Comparison of ENCODE assay signal across 29 cellular contexts in the genomic region with DNA sequence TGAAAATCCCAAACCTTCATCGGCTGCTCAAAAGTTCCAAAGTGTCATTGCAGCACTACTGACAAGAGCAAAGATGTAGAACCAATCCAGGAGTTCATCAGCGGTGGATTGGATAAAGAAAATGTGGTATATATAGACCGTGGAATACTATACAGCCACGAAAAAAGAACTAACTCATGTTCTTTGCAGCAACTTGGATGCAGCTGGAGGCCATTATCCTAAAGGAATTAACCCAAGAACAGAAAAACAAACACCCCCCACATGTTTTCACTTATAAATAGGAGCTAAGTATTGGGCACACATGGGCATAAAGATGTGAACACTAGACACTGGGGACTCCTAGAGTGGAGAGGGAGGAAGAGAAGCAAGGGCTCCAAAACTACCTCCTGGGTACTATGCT. TPM values are rescaled to one million over a fixed set of nuclear protein-coding genes. Genes with fewer than 3 reads are reported as not detected.
"Had no signal": no experiment of that assay in that cellular context is flagged by ENCODE, and none has a peak within 500 bp of the region (broad histone marks: within the 10 kb centered on the region; RNA-seq: fewer than 3 reads in every experiment).

No MANE protein-coding gene starts in this region.

- H3K9me3 ChIP-seq: colonic mucosa, esophagus squamous epithelium, gastrocnemius medialis, suprapubic skin, transverse colon, upper lobe of right lung, uterus had no signal

- H3K36me3 ChIP-seq: colonic mucosa, esophagus squamous epithelium, gastrocnemius medialis, suprapubic skin, transverse colon, upper lobe of right lung, uterus had no signal

- H3K27ac ChIP-seq: colonic mucosa, esophagus squamous epithelium, gastrocnemius medialis, parathyroid adenoma, suprapubic skin, transverse colon, upper lobe of right lung, uterus had no signal

- H3K9ac ChIP-seq: parathyroid adenoma had no signal

- H3K4me3 ChIP-seq: colonic mucosa, esophagus squamous epithelium, gastrocnemius medialis, lung, smooth muscle cell, suprapubic skin, transverse colon, upper lobe of right lung, uterus had no signal

- H3K4me2 ChIP-seq: smooth muscle cell had no signal

- H3K79me2 ChIP-seq: parathyroid adenoma had no signal

- H3K4me1 ChIP-seq: colonic mucosa, parathyroid adenoma had no signal

- H3K27me3 ChIP-seq: colonic mucosa, esophagus squamous epithelium, gastrocnemius medialis, suprapubic skin, transverse colon, upper lobe of right lung, uterus had no signal

- H2AFZ ChIP-seq: parathyroid adenoma had no signal

- DNase-seq: colonic mucosa; effector CD8-positive, alpha-beta T cell; esophagus squamous epithelium; foreskin fibroblast; gastrocnemius medialis; head of caudate nucleus; natural killer cell; stimulated activated CD4-positive, alpha-beta T cell treated with anti-CD3 and anti-CD28 coated beads, Interleukin-12 subunit alpha, Interleukin-12 subunit beta, amount 100 ng/mL, for 4 hours; stimulated activated CD4-positive, alpha-beta T cell treated with anti-CD3 and anti-CD28 coated beads, Interleukin-1b, Interleukin-23, amount 100 ng/mL, for 48 hours; stimulated activated CD4-positive, alpha-beta T cell treated with anti-CD3 and anti-CD28 coated beads, Interleukin-4, amount 100 ng/mL, for 24 hours; stimulated activated naive CD8-positive, alpha-beta T cell treated with anti-CD3 and anti-CD28 coated beads, Interleukin-15, Interleukin-2, amounts not matched to agents 100 U/mL and 50 U/mL, for 24 hours; transverse colon; upper lobe of right lung; uterus had no signal

- FAIRE-seq: endometrium, keratinocyte had no signal

- ATAC-seq: gastrocnemius medialis; natural killer cell; sciatic nerve; stimulated activated effector memory CD8-positive, alpha-beta T cell treated with anti-CD3 and anti-CD28 coated beads, Interleukin-12 subunit alpha, Interleukin-12 subunit beta, amount 100 ng/mL, for 72 hours; stimulated activated naive CD8-positive, alpha-beta T cell treated with anti-CD3 and anti-CD28 coated beads, Interleukin-15, Interleukin-2, amounts not matched to agents 100 U/mL and 50 U/mL, for 24 hours; upper lobe of right lung had no signal

RNA-seq across cellular contexts. Expression of gene UCMA, which starts 34.1 kb away (rescaled TPM):
- total RNA-seq: chondrocyte, colonic mucosa, esophagus squamous epithelium, gastrocnemius medialis, glomerular endothelial cell, liver, mononuclear cell, natural killer cell, neural crest cell, osteoblast, progenitor cell of endocrine pancreas, sciatic nerve, smooth muscle cell, suprapubic skin, transverse colon, upper lobe of right lung had no signal
- polyA plus RNA-seq: keratinocyte, liver, lung, smooth muscle cell had no signal
